Comparison of ENCODE assay signal across 26 cellular contexts in the genomic region with DNA sequence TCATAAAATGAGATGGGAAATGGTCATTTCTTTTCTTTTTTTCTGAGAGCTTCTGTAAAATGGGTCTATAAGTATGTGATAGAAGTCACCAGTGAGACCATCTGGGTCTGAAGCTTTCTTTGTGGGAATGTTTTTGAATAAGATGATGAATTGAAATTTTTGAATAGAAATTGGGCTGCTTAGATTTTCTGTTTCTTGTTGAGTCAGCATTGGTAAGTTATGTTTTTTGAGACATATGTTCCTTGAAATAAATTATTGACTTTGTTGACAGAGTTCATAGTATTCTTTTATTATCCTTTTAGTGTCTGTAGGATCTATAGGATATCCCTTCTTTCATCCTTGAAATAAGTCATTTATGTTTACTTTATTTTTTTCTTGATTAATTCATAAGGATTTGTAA.
DNase-seq lines count a peak whose midpoint lies in the region; ATAC-seq, FAIRE-seq and TF ChIP-seq lines count a peak whose summit lies in the region.
"Had no signal": no experiment of that assay in that cellular context is flagged by ENCODE, and none has a peak within 500 bp of the region (broad histone marks: within the 10 kb centered on the region; RNA-seq: fewer than 3 reads in every experiment).

No MANE protein-coding gene starts in this region.

- no peaks in the 10 kb centered on the region for H3K79me1 ChIP-seq in IMR-90 (ENCODE audit: low read depth in 1 of 2, low read length in 2 of 2)
- no peaks in the 10 kb centered on the region for H3K79me1 ChIP-seq in mesendoderm (ENCODE audit: low read length)
- no peaks in the 10 kb centered on the region for H3K79me1 ChIP-seq in mesenchymal stem cell (replicated peaks; ENCODE audit: low read length, poor library complexity, severe bottlenecking)

- H3K23ac ChIP-seq in IMR-90 (ENCODE audit: low read depth, low read length) (no peak overlapping the region), mesendoderm (ENCODE audit: low read length) (no peak overlapping the region), mesenchymal stem cell (ENCODE audit: low read length in 2 of 2) (no peak overlapping the region)

- H3K27ac ChIP-seq in A549 = no peak overlapping the region
- no peak overlapping the region for H3K27ac ChIP-seq in IMR-90 (ENCODE audit: insufficient read depth, low read length)
- H3K27ac ChIP-seq in K562 (ENCODE audit: extremely low read depth, low read depth, low read length) = no peak overlapping the region
- no peak overlapping the region for H3K27ac ChIP-seq in mesendoderm (ENCODE audit: low read depth, low read length)
- H3K27ac ChIP-seq in mesenchymal stem cell (ENCODE audit: low read length, poor library complexity, severe bottlenecking) = no peak overlapping the region
- H3K27ac ChIP-seq: BLaER1 had no signal

- no peak for TF ChIP-seq RAD21 in A549 (conservative IDR thresholded peaks at IDR 0.05 in 1 of 2, IDR thresholded peaks at IDR 0.05 in 1 of 2)
- no peak for TF ChIP-seq RAD21 in IMR-90 (IDR thresholded peaks at IDR 0.05; ENCODE audit: low read length)
- TF ChIP-seq RAD21 in K562 (CRISPR knock-in tag; conservative IDR thresholded peaks at IDR 0.05 in 1 of 2, IDR thresholded peaks at IDR 0.05 in 1 of 2) = no peak

- H3K9me1 ChIP-seq in IMR-90 (ENCODE audit: insufficient read depth, low read length) = no peaks in the 10 kb centered on the region
- no peaks in the 10 kb centered on the region for H3K9me1 ChIP-seq in K562 (ENCODE audit: control insufficient read depth, insufficient read depth, low read length)

- no peak overlapping the region for H2AK5ac ChIP-seq in IMR-90 (ENCODE audit: low read depth, low read length)
- no peak overlapping the region for H2AK5ac ChIP-seq in mesendoderm (ENCODE audit: low read length)
- no peak overlapping the region for H2AK5ac ChIP-seq in mesenchymal stem cell (ENCODE audit: low read length, severe bottlenecking)

- H3K4me1 ChIP-seq in A549 (peaks cover 14% of the 10 kb centered on the region), IMR-90 (ENCODE audit: control insufficient read depth, insufficient read depth, low read length) (no peaks in the 10 kb centered on the region), K562 (replicated peaks in 1 of 2; ENCODE audit: control insufficient read depth in 2 of 2, insufficient read depth in 2 of 2, low read length in 2 of 2) (peaks cover 6 to 23% of the 10 kb centered on the region in 2 experiments; a peak in 3 of 5 replicates), mesendoderm (ENCODE audit: control insufficient read depth, low read depth, low read length) (peaks cover 4% of the 10 kb centered on the region), mesenchymal stem cell (ENCODE audit: control insufficient read depth, insufficient read depth, low read depth, low read length) (no peaks in the 10 kb centered on the region)

- no peak overlapping the region for H4K8ac ChIP-seq in IMR-90 (ENCODE audit: low read depth in 2 of 2, low read length in 2 of 2)
- H4K8ac ChIP-seq in mesendoderm (ENCODE audit: low read depth, low read length) = no peak overlapping the region
- no peak overlapping the region for H4K8ac ChIP-seq in mesenchymal stem cell (ENCODE audit: low read length)

- BruUV-seq in IMR-90 (replicated peaks; lab: Mats Ljungman, UMichigan) (no TSS peak), K562 (replicated peaks; lab: Mats Ljungman, UMichigan) (no TSS peak)

- ATAC-seq in A549 = no peak
- ATAC-seq in IMR-90 (ENCODE audit: low read depth) = no peak
- ATAC-seq in K562 = no peak
- ATAC-seq in GM19328 (IDR thresholded peaks at IDR 0.05; ENCODE audit: unreplicated experiment) = no peak
- ATAC-seq: GM12878 had no signal

- CTCF ChIA-PET in A549 (lab: Yijun Ruan, JAX) (interaction anchor here (0.6 to 1.0 kb wide), 2 partner anchors 37 to 515 kb away, joined by 3 read pairs; no protein-coding TSS in a partner anchor), IMR-90 (lab: Yijun Ruan, JAX) (interaction anchor here (0.6 to 2.4 kb wide), 3 partner anchors 20 to 387 kb away, joined by 3 to 7 read pairs (median 3); no protein-coding TSS in a partner anchor), K562 (lab: Yijun Ruan, JAX; ENCODE audit: low intra/inter-chr PET ratio) (interaction anchor here (0.6 kb wide), 1 partner anchor 1769 kb away, joined by 3 read pairs; no protein-coding TSS in a partner anchor)

- H2BK15ac ChIP-seq in IMR-90 (ENCODE audit: low read depth, low read length) (no peak overlapping the region), mesendoderm (replicated peaks; ENCODE audit: low read depth) (no peak overlapping the region), mesenchymal stem cell (ENCODE audit: low read depth, poor library complexity, severe bottlenecking) (no peak overlapping the region)

- intact Hi-C loops in IMR-90 (cut with micrococcal nuclease) = no loop called here
- intact Hi-C loops in K562 (cut with micrococcal nuclease) = no loop called here

- peaks cover 20% of the 10 kb centered on the region for H3K27me3 ChIP-seq in IMR-90 (ENCODE audit: control insufficient read depth, insufficient read depth, low read length)
- H3K27me3 ChIP-seq in K562 (ENCODE audit: control insufficient read depth in 2 of 2, insufficient read depth in 2 of 2, low read length in 2 of 2) = no peaks in the 10 kb centered on the region
- H3K27me3 ChIP-seq in mesendoderm (ENCODE audit: insufficient read depth, low read length, poor library complexity) = no peaks in the 10 kb centered on the region
- H3K27me3 ChIP-seq in mesenchymal stem cell (ENCODE audit: control insufficient read depth in 1 of 2, insufficient read depth in 1 of 2, low read length in 2 of 2) = peaks cover 27 to 53% of the 10 kb centered on the region in 2 experiments
- H3K27me3 ChIP-seq: BE2C, BLaER1 had no signal

- DNase-seq in A549 (ENCODE audit: low read depth in 1 of 2, low spot score in 1 of 2) (no peak), IMR-90 (no peak), K562 (ENCODE audit: extremely low read depth in 1 of 4, low spot score in 3 of 4) (no peak), mesendoderm (no peak), NCI-H774 (lab: John Stamatoyannopoulos, UW) (no peak), ACHN (no peak), mesenchymal stem cell (no peak)
- DNase-seq: 8988T; BE2C; C1 segment of cervical spinal cord; CD4-positive, alpha-beta memory T cell; CD4-positive, CD25-positive, alpha-beta regulatory T cell; CD8-positive, alpha-beta memory T cell; COR-L47; DMS 273 treated with DMSO at 0.1 percent for 48 hours; DMS153; DMS53; DMS79; DND-41; EL had no signal

- H2AFZ ChIP-seq in IMR-90 (replicated peaks; ENCODE audit: low read length, poor library complexity) (no peak overlapping the region), K562 (ENCODE audit: low read depth, low read length) (peak overlapping the region; percentile 69; the same call in 1 of the 2 replicates), mesenchymal stem cell (ENCODE audit: low read depth, low read length) (no peak overlapping the region)

- TF ChIP-seq POLR2A in A549 (IDR thresholded peaks at IDR 0.05; ENCODE audit: low read length) = no peak
- TF ChIP-seq POLR2A in IMR-90 (IDR thresholded peaks at IDR 0.05; ENCODE audit: low read depth, low read length) = no peak
- no peak for TF ChIP-seq POLR2A in K562 (conservative IDR thresholded peaks at IDR 0.05)

- H4K20me1 ChIP-seq in IMR-90 (ENCODE audit: insufficient read depth, low read length) (0 out of 2 replicates have a peak, but pooled peaks cover 3% of the 10 kb centered on the region), K562 (replicated peaks; ENCODE audit: control insufficient read depth, insufficient read depth, low read length) (no peaks in the 10 kb centered on the region)
- H4K20me1 ChIP-seq: BLaER1 had no signal

- no peak overlapping the region for H2AK9ac ChIP-seq in IMR-90 (replicated peaks; ENCODE audit: low read depth, low read length, poor library complexity)

- H3K9me3 ChIP-seq in A549 (no peaks in the 10 kb centered on the region), IMR-90 (ENCODE audit: control insufficient read depth, insufficient read depth, low read length) (no peaks in the 10 kb centered on the region), K562 (replicated peaks; ENCODE audit: control insufficient read depth, insufficient read depth, low read depth, low read length) (no peaks in the 10 kb centered on the region), mesenchymal stem cell (ENCODE audit: control insufficient read depth, low read length) (no peaks in the 10 kb centered on the region)
- H3K9me3 ChIP-seq: BE2C, BLaER1 had no signal

- H2BK5ac ChIP-seq in IMR-90 (ENCODE audit: low read depth, low read length, poor library complexity, severe bottlenecking) = no peak overlapping the region
- H2BK5ac ChIP-seq in mesendoderm (ENCODE audit: low read length) = no peak overlapping the region
- H2BK5ac ChIP-seq in mesenchymal stem cell (ENCODE audit: low read depth, low read length, poor library complexity, severe bottlenecking) = no peak overlapping the region

- H4K91ac ChIP-seq in IMR-90 (ENCODE audit: insufficient read depth, low read depth, low read length) (no peak overlapping the region), mesenchymal stem cell (ENCODE audit: low read length) (no peak overlapping the region)

- H3K56ac ChIP-seq in IMR-90 (ENCODE audit: extremely low read depth, insufficient read depth, low read length) = no peak overlapping the region
- no peak overlapping the region for H3K56ac ChIP-seq in mesendoderm (ENCODE audit: low read length)

- in situ Hi-C loops in IMR-90 (cut with MboI; ENCODE audit: low sequenced_read_pairs) (no loop called here), K562 (cut with MboI) (no loop called here), ACHN (cut with HindIII; ENCODE audit: low pct_ligation_motif_present, low pct_unique_long_range_greater_than_20kb, low sequenced_read_pairs) (no loop called here)

- H3K36me3 ChIP-seq in IMR-90 (ENCODE audit: control insufficient read depth, insufficient read depth, low read length) (no peaks in the 10 kb centered on the region), K562 (ENCODE audit: control insufficient read depth, insufficient read depth, low read length) (no peaks in the 10 kb centered on the region), mesendoderm (ENCODE audit: control insufficient read depth, insufficient read depth, low read length) (no peaks in the 10 kb centered on the region), mesenchymal stem cell (ENCODE audit: control insufficient read depth in 1 of 2, insufficient read depth in 2 of 2, low read depth in 1 of 2, low read length in 2 of 2) (no peaks in the 10 kb centered on the region)
- H3K36me3 ChIP-seq: BE2C, BLaER1 had no signal

- H3K18ac ChIP-seq in IMR-90 (ENCODE audit: low read depth, low read length) (no peak overlapping the region), mesendoderm (ENCODE audit: low read length) (peak overlapping the region; percentile 6), mesenchymal stem cell (ENCODE audit: low read depth in 1 of 2, low read length in 2 of 2) (no peak overlapping the region)

- FAIRE-seq in A549 (lab: Jason Lieb, UNC) (no peak), K562 (lab: Jason Lieb, UNC) (no peak)
- FAIRE-seq: A204.1, GM12878, GM12892, GM18507 had no signal

- H3K4me2 ChIP-seq in A549 (no peak overlapping the region), IMR-90 (ENCODE audit: low read depth, low read length) (no peak overlapping the region), K562 (ENCODE audit: insufficient read depth, low read length) (no peak overlapping the region), mesendoderm (ENCODE audit: low read length) (no peak overlapping the region), mesenchymal stem cell (ENCODE audit: low read length, poor library complexity, severe bottlenecking) (no peak overlapping the region)
- H3K4me2 ChIP-seq: BLaER1 had no signal

- no peak overlapping the region for H3K14ac ChIP-seq in IMR-90 (replicated peaks; ENCODE audit: low read depth, low read length)
- no peak overlapping the region for H3K14ac ChIP-seq in mesenchymal stem cell (ENCODE audit: low read length in 2 of 2)

- H3K4ac ChIP-seq in IMR-90 (ENCODE audit: low read depth, low read length) = no peak overlapping the region
- no peak overlapping the region for H3K4ac ChIP-seq in mesendoderm (ENCODE audit: low read depth, low read length)
- no peak overlapping the region for H3K4ac ChIP-seq in mesenchymal stem cell (ENCODE audit: low read depth in 1 of 2, low read length in 2 of 2)

- POLR2A ChIA-PET in A549 (lab: Yijun Ruan, JAX) = no interaction called here
- POLR2A ChIA-PET in IMR-90 (lab: Charles Lee; ENCODE audit: unreplicated experiment) = no interaction called here
- POLR2A ChIA-PET in K562 (lab: Yijun Ruan, JAX) = interaction anchor here (0.6 to 2.2 kb wide), 6 partner anchors 10 to 336 kb away, joined by 3 to 12 read pairs (median 4); a partner anchor contains a TSS

- TF ChIP-seq EP300 in A549 (IDR thresholded peaks at IDR 0.05) = no peak
- TF ChIP-seq EP300 in K562 (IDR thresholded peaks at IDR 0.05; ENCODE audit: low read length) = no peak

- H4K5ac ChIP-seq in IMR-90 (ENCODE audit: low read depth, low read length) (no peak overlapping the region), mesendoderm (ENCODE audit: low read length) (no peak overlapping the region)

- dilution Hi-C loops in IMR-90 (cut with HindIII; ENCODE audit: low sequenced_read_pairs, unreplicated experiment) = no loop called here

- no peak overlapping the region for H2BK20ac ChIP-seq in IMR-90 (ENCODE audit: low read depth, low read length)

- no peak overlapping the region for H2BK120ac ChIP-seq in IMR-90 (ENCODE audit: low read depth, low read length)
- H2BK120ac ChIP-seq in mesendoderm (ENCODE audit: low read depth, low read length) = no peak overlapping the region
- H2BK120ac ChIP-seq in mesenchymal stem cell (ENCODE audit: low read depth, low read length) = no peak overlapping the region

- H3K4me3 ChIP-seq in A549 (no peak overlapping the region), IMR-90 (ENCODE audit: insufficient read depth, low read depth, low read length) (no peak overlapping the region), K562 (no peak overlapping the region), mesendoderm (ENCODE audit: low read length) (no peak overlapping the region), mesenchymal stem cell (ENCODE audit: insufficient read depth in 1 of 2, low read depth in 1 of 2, low read length in 2 of 2) (no peak overlapping the region)
- H3K4me3 ChIP-seq: BLaER1, GM12878 had no signal

- H3K9ac ChIP-seq in IMR-90 (ENCODE audit: low read depth, low read length) (no peak overlapping the region), K562 (ENCODE audit: insufficient read depth in 1 of 2, low read depth in 2 of 2, low read length in 2 of 2) (no peak overlapping the region), mesendoderm (ENCODE audit: low read length) (no peak overlapping the region), mesenchymal stem cell (ENCODE audit: low read length) (no peak overlapping the region)
- H3K9ac ChIP-seq: BLaER1 had no signal

- no peak overlapping the region for H2BK12ac ChIP-seq in mesenchymal stem cell (ENCODE audit: low read length in 2 of 2)

- TF ChIP-seq CTCF in A549 (IDR thresholded peaks at IDR 0.05) = no peak
- no peak for TF ChIP-seq CTCF in IMR-90 (conservative IDR thresholded peaks at IDR 0.05; ENCODE audit: low read depth, low read length)
- no peak for TF ChIP-seq CTCF in K562 (IDR thresholded peaks at IDR 0.05 in 2 of 3, conservative IDR thresholded peaks at IDR 0.05 in 1 of 3; ENCODE audit: insufficient read depth in 2 of 3, low read depth in 1 of 3, low read length in 3 of 3)

- H3K79me2 ChIP-seq in K562 (ENCODE audit: control insufficient read depth, insufficient read depth, low read length) (no peaks in the 10 kb centered on the region), mesendoderm (ENCODE audit: control insufficient read depth, insufficient read depth, low read length) (no peaks in the 10 kb centered on the region)
